Comparison of ENCODE assay signal across 8 cellular contexts in the genomic region with DNA sequence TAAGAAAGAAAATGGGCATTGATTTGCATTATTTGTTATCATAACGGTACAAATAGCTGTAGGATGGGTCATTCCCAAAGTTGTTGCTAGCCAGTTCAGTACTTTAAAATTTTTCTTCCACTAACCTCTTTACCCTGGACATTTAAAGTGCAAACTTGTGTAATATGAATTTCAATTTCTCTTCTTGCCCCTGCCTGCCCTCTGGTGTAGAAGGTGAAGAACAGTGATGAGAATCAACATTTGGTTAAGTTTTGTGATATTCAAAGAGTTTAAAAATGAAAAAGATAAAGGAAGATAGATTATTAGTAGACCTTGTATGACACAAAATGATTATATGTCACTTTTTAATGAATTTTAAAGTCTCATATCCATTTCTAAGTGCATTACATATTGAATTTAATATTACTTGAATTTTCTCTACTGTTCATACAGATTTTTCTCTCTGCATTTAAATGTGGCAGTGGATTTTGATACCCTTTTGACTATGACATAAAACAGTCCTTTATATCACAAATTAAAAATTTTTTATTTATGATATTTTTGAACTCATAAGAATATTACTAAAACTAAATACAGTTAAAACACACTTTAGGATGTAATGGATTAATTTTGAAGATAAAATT.
DNase-seq lines count a peak whose midpoint lies in the region; ATAC-seq, FAIRE-seq and TF ChIP-seq lines count a peak whose summit lies in the region.

No MANE protein-coding gene starts in this region.

- no peak for ATAC-seq in GM18505 (IDR thresholded peaks at IDR 0.05; ENCODE audit: unreplicated experiment)

- H3K4me1 Mint-ChIP-seq in brain = peaks cover 42% of the 10 kb centered on the region

- H3K27ac Mint-ChIP-seq in brain = peak overlapping the region in 1 of 5 experiments; percentile 17

- no peak overlapping the region for H3K4me3 Mint-ChIP-seq in brain

- DNase-seq in D721Med (ENCODE audit: insufficient read length, low spot score) (no peak), LHCN-M2 (ENCODE audit: low read depth) (peak; percentile 75), midbrain (lab: John Stamatoyannopoulos, UW) (peak; percentile 12), HuH-7 (ENCODE audit: low spot score) (no peak), NCI-H2196 (lab: John Stamatoyannopoulos, UW; ENCODE audit: unreplicated experiment) (no peak)
- no peak for DNase-seq in NK-92 treated with Interleukin-12 subunit alpha and Interleukin-12 subunit beta, amount 100 ng/mL, for 24 hours (lab: John Stamatoyannopoulos, UW)

- no peak for TF ChIP-seq POLR2A in GM18505 (IDR thresholded peaks at IDR 0.05; ENCODE audit: borderline replicate concordance, extremely low read depth, insufficient read depth, insufficient read length)

- H3K36me3 Mint-ChIP-seq in brain = peaks cover 10% of the 10 kb centered on the region

- TF ChIP-seq CTCF in D721Med (IDR thresholded peaks at IDR 0.05; ENCODE audit: insufficient read depth, missing control alignments) (peak; percentile 80), brain (conservative IDR thresholded peaks at IDR 0.05) (peak; percentile 82 to 90)

- H3K9me3 Mint-ChIP-seq in brain = peaks cover 0 to 13% (median 3%) of the 10 kb centered on the region in 5 experiments

- peaks cover 10% of the 10 kb centered on the region for H3K27me3 Mint-ChIP-seq in brain

- no peak for FAIRE-seq in D721Med (lab: Jason Lieb, UNC)

Comparison
In these comparisons a context has a peak if more than half of its experiments do, and no peak if none do; other contexts are left out.
1. DNase-seq: peak in LHCN-M2 (single experiment) and midbrain (single experiment); none in D721Med (single experiment), HuH-7 (single experiment), NCI-H2196 (single experiment) and NK-92 treated with Interleukin-12 subunit alpha and Interleukin-12 subunit beta, amount 100 ng/mL, for 24 hours (single experiment).